In genomic region chr14:93734961-93735360, GRCh38 we compare ENCODE assay signal across 16 cellular contexts. TPM values are rescaled to one million over a fixed set of nuclear protein-coding genes. Genes with fewer than 3 reads are reported as not detected.
DNase-seq lines count a peak whose midpoint lies in the region; ATAC-seq and TF ChIP-seq lines count a peak whose summit lies in the region.
"Had no signal": no experiment of that assay in that cellular context is flagged by ENCODE, and none has a peak within 500 bp of the region (broad histone marks: within the 10 kb centered on the region; RNA-seq: fewer than 3 reads in every experiment).

No MANE protein-coding gene starts in this region.

- no peak overlapping the region for H2AFZ ChIP-seq in H9 (ENCODE audit: low read length)

- no peak overlapping the region for H4K8ac ChIP-seq in H9 (replicated peaks; ENCODE audit: insufficient read length, low read depth, low read length)

- H3K9me3 Mint-ChIP-seq in H9 (no peaks in the 10 kb centered on the region; a peak in 1 of 5 replicates), nephron (no peaks in the 10 kb centered on the region)
- H3K9me3 Mint-ChIP-seq: CD4-positive, alpha-beta T cell; IgD-negative memory B cell had no signal

- H4K20me1 ChIP-seq in H9 (ENCODE audit: control insufficient read depth, insufficient read depth, insufficient read length): no peaks in the 10 kb centered on the region

- DNase-seq in DMS79 treated with DMSO at 0.1 percent for 48 hours (lab: John Stamatoyannopoulos, UW): peak; percentile 87
- DNase-seq in H9: no peak
- no peak for DNase-seq in substantia nigra (lab: John Stamatoyannopoulos, UW)
- no peak for DNase-seq in DMS114 treated with DMSO at 0.1 percent for 48 hours (lab: John Stamatoyannopoulos, UW; ENCODE audit: unreplicated experiment)
- no peak for DNase-seq in T-helper 1 cell
- DNase-seq: C1 segment of cervical spinal cord; Calu3; CD4-positive, alpha-beta T cell; DMS 273 treated with DMSO at 0.1 percent for 48 hours; GOT3 had no signal

- no peaks in the 10 kb centered on the region for H3K4me1 ChIP-seq in H9 (ENCODE audit: insufficient read depth, low read length)
- H3K4me1 ChIP-seq: HAP-1 had no signal

- no peaks in the 10 kb centered on the region for H3K79me1 ChIP-seq in H9 (ENCODE audit: insufficient read depth, low read depth, low read length, poor library complexity, severe bottlenecking)

- H3K9ac ChIP-seq in H9 (ENCODE audit: extremely low read depth, insufficient read length, low read length): no peak overlapping the region

- no peak for TF ChIP-seq CTCF in H9 (conservative IDR thresholded peaks at IDR 0.05)
- no peak for TF ChIP-seq CTCF in nephron (IDR thresholded peaks at IDR 0.05; ENCODE audit: unreplicated experiment in 3 of 3)

- no peak overlapping the region for H2BK5ac ChIP-seq in H9 (ENCODE audit: insufficient read length, low read length)

- H3K36me3 Mint-ChIP-seq in H9 (ENCODE audit: insufficient read depth in 1 of 3, low read depth in 3 of 3) (peaks cover 0 to 2% (median 2%) of the 10 kb centered on the region in 3 experiments; a peak in 1 of 7 replicates), nephron (ENCODE audit: low read depth) (no peaks in the 10 kb centered on the region)

- H2BK20ac ChIP-seq in H9 (ENCODE audit: low read depth, low read length, poor library complexity, severe bottlenecking): no peak overlapping the region

- H3K4me2 ChIP-seq in H9 (ENCODE audit: insufficient read depth, insufficient read length, low read length): no peak overlapping the region

- H3K27ac Mint-ChIP-seq in H9: peak overlapping the region in 2 of 3 experiments; percentile 37 to 89; a peak in 2 of 7 replicates
- H3K27ac Mint-ChIP-seq in nephron: peak overlapping the region in 2 of 3 experiments; percentile 40 to 66
- H3K27ac Mint-ChIP-seq: B cell; CD4-positive, alpha-beta T cell had no signal

- no CpG with 5 or more reads among the region's 10 CpGs for WGBS in H9 (ENCODE audit: extremely low coverage, insufficient read length, low lambda C conversion rate)

- H2BK120ac ChIP-seq in H9 (ENCODE audit: low read depth, low read length, poor library complexity, severe bottlenecking): no peak overlapping the region

- H4K91ac ChIP-seq in H9 (ENCODE audit: insufficient read length, low read depth, low read length): no peak overlapping the region

- no peak overlapping the region for H3K23ac ChIP-seq in H9 (ENCODE audit: insufficient read length, low read depth, low read length)

- no peak overlapping the region for H2AK5ac ChIP-seq in H9 (ENCODE audit: insufficient read length, low read length)

- no peaks in the 10 kb centered on the region for H3K23me2 ChIP-seq in H9 (ENCODE audit: insufficient read length, low read depth, low read length, poor library complexity, severe bottlenecking)

- no peaks in the 10 kb centered on the region for H3K9me3 ChIP-seq in H9 (ENCODE audit: control insufficient read depth, low read depth, low read length)
- H3K9me3 ChIP-seq: HAP-1 had no signal

- H3K4me3 Mint-ChIP-seq in H9: no peak overlapping the region
- H3K4me3 Mint-ChIP-seq in nephron: no peak overlapping the region
- H3K4me3 Mint-ChIP-seq: B cell; CD4-positive, alpha-beta T cell; IgD-negative memory B cell had no signal

- no peak overlapping the region for H3K14ac ChIP-seq in H9 (ENCODE audit: insufficient read depth, low read length)

- H2BK15ac ChIP-seq in H9 (ENCODE audit: low read depth, low read length): no peak overlapping the region

- H3K79me2 ChIP-seq in H9 (ENCODE audit: insufficient read depth, low read length): no peaks in the 10 kb centered on the region

- H2BK12ac ChIP-seq in H9 (ENCODE audit: insufficient read length, low read depth, low read length): no peak overlapping the region

- no peak overlapping the region for H3K18ac ChIP-seq in H9 (ENCODE audit: insufficient read length, low read depth, low read length)

- H3T11ph ChIP-seq in H9 (ENCODE audit: low read length): no peak overlapping the region

- H3K27me3 Mint-ChIP-seq in H9 (ENCODE audit: low read depth) (peaks cover 3% of the 10 kb centered on the region), nephron (ENCODE audit: low read depth) (peaks cover 45% of the 10 kb centered on the region)

- peaks cover 15 to 25% of the 10 kb centered on the region in 2 experiments for H3K4me1 Mint-ChIP-seq in H9
- H3K4me1 Mint-ChIP-seq in nephron: peaks cover 48% of the 10 kb centered on the region
- H3K4me1 Mint-ChIP-seq: B cell had no signal

- no peak overlapping the region for H3K4ac ChIP-seq in H9 (ENCODE audit: low read depth, low read length)

- H3K27ac ChIP-seq in H9 (ENCODE audit: insufficient read length, low read depth, low read length) (no peak overlapping the region), substantia nigra (ENCODE audit: low read depth, low read length, poor library complexity, severe bottlenecking) (peak overlapping the region; percentile 80)

- H4K5ac ChIP-seq in H9 (ENCODE audit: insufficient read length, low read depth, low read length): no peak overlapping the region

- no peak overlapping the region for H3K56ac ChIP-seq in H9 (ENCODE audit: insufficient read length, low read depth, low read length)

- H3K27me3 ChIP-seq in H9 (ENCODE audit: insufficient read depth, low read length): no peaks in the 10 kb centered on the region

- ATAC-seq in GM18858 (IDR thresholded peaks at IDR 0.05; ENCODE audit: unreplicated experiment): no peak

RNA-seq across cellular contexts. Expression of gene PRIMA1, which starts 53.3 kb away (rescaled TPM):
- 1.7 and 2.3 TPM in 2 replicates for total RNA-seq in H9 (2021)
- total RNA-seq: B cell; Calu3; CD4-positive, alpha-beta T cell; HT-29 had no signal
